17 cellular contexts compared by ENCODE assay signal in the genomic region with DNA sequence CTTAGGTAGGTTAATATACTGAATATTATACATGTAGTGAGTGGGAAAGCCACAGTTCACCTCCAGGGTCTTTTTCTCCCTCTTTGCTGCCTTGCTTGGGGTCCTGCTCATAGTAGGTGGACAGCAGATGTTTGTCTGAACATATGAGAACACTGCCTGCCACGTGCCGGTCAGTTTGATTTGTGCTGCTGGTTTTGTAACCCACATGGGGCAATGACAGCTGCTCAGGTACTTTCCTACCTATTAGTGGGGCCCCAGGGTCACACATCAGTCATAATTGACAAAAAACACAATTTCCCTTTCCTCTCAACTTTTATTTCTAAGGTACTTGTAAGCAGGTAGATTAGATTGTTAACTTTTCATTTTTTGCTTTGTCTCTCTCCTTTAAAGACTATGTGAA. TPM values are rescaled to one million over a fixed set of nuclear protein-coding genes. Genes with fewer than 3 reads are reported as not detected.
DNase-seq lines count a peak whose midpoint lies in the region; ATAC-seq and TF ChIP-seq lines count a peak whose summit lies in the region.
"Had no signal": no experiment of that assay in that cellular context is flagged by ENCODE, and none has a peak within 500 bp of the region (broad histone marks: within the 10 kb centered on the region; RNA-seq: fewer than 3 reads in every experiment).

No MANE protein-coding gene starts in this region.

- no peak overlapping the region for H3K4me3 ChIP-seq in naive thymus-derived CD4-positive, alpha-beta T cell (ENCODE audit: low read length)
- no peak overlapping the region for H3K4me3 ChIP-seq in heart left ventricle

- 86 to 96% (median 92%) methylated on average over 2 of the region's 2 CpGs for WGBS in heart left ventricle, 4 donors

- no peak overlapping the region for H3K4me3 Mint-ChIP-seq in stimulated activated naive CD8-positive, alpha-beta T cell treated with anti-CD3 and anti-CD28 coated beads, Interleukin-15, Interleukin-2, amounts not matched to agents 100 ng/mL and 50 ng/mL, for 24 hours
- no peak overlapping the region for H3K4me3 Mint-ChIP-seq in T-helper 17 cell
- no peak overlapping the region for H3K4me3 Mint-ChIP-seq in naive thymus-derived CD4-positive, alpha-beta T cell

- H3K4me1 Mint-ChIP-seq in stimulated activated naive CD8-positive, alpha-beta T cell treated with anti-CD3 and anti-CD28 coated beads, Interleukin-15, Interleukin-2, amounts not matched to agents 100 ng/mL and 50 ng/mL, for 24 hours (ENCODE audit: low read depth): peaks cover 62% of the 10 kb centered on the region
- H3K4me1 Mint-ChIP-seq in T-helper 17 cell: peaks cover 70% of the 10 kb centered on the region
- peaks cover 35 to 74% (median 54%) of the 10 kb centered on the region in 7 donors for H3K4me1 Mint-ChIP-seq in naive thymus-derived CD4-positive, alpha-beta T cell

- no peak overlapping the region for H3K27ac ChIP-seq in naive thymus-derived CD4-positive, alpha-beta T cell (ENCODE audit: low read depth, low read length)
- H3K27ac ChIP-seq in heart left ventricle: no peak overlapping the region
- H3K27ac ChIP-seq: C4-2B, HL-60 had no signal

- H3K9me3 Mint-ChIP-seq in stimulated activated naive CD8-positive, alpha-beta T cell treated with anti-CD3 and anti-CD28 coated beads, Interleukin-15, Interleukin-2, amounts not matched to agents 100 ng/mL and 50 ng/mL, for 24 hours: no peaks in the 10 kb centered on the region
- H3K9me3 Mint-ChIP-seq in naive thymus-derived CD4-positive, alpha-beta T cell: no peaks in the 10 kb centered on the region

- no peak for DNase-seq in stimulated activated naive CD8-positive, alpha-beta T cell treated with anti-CD3 and anti-CD28 coated beads, Interleukin-15, Interleukin-2, amounts not matched to agents 100 U/mL and 50 U/mL, for 24 hours
- DNase-seq in T-helper 17 cell: no peak
- DNase-seq in naive thymus-derived CD4-positive, alpha-beta T cell: no peak
- DNase-seq in heart left ventricle: no peak
- no peak for DNase-seq in NCI-H146 (lab: John Stamatoyannopoulos, UW)
- DNase-seq: DMS 273 treated with DMSO at 0.1 percent for 48 hours, GF-D8, NCI-H1417, NCI-H2029, NCI-H2171 treated with DMSO at 0.1 percent for 48 hours, NCI-H446 treated with DMSO at 0.1 percent for 48 hours, NCI-H774, RPMI8226 had no signal

- no peak for TF ChIP-seq POLR2A in heart left ventricle (IDR thresholded peaks at IDR 0.05)

- no peaks in the 10 kb centered on the region for H3K9me3 ChIP-seq in T-helper 17 cell (ENCODE audit: control insufficient read depth, low read length, poor library complexity, severe bottlenecking)
- H3K9me3 ChIP-seq in naive thymus-derived CD4-positive, alpha-beta T cell (ENCODE audit: control insufficient read depth in 2 of 3, low read length in 3 of 3): no peaks in the 10 kb centered on the region
- no peaks in the 10 kb centered on the region for H3K9me3 ChIP-seq in heart left ventricle

- peak overlapping the region; percentile 14 for H3K27ac Mint-ChIP-seq in stimulated activated naive CD8-positive, alpha-beta T cell treated with anti-CD3 and anti-CD28 coated beads, Interleukin-15, Interleukin-2, amounts not matched to agents 100 ng/mL and 50 ng/mL, for 24 hours
- H3K27ac Mint-ChIP-seq in T-helper 17 cell: peak overlapping the region; percentile 93
- H3K27ac Mint-ChIP-seq in naive thymus-derived CD4-positive, alpha-beta T cell: peak overlapping the region in 5 of 9 donors; percentile 4 to 80 (median 47)

- no peak for ATAC-seq in stimulated activated naive CD8-positive, alpha-beta T cell treated with anti-CD3 and anti-CD28 coated beads, Interleukin-15, Interleukin-2, amounts not matched to agents 100 U/mL and 50 U/mL, for 24 hours
- ATAC-seq in T-helper 17 cell: no peak
- ATAC-seq in naive thymus-derived CD4-positive, alpha-beta T cell: no peak
- ATAC-seq in heart left ventricle: no peak
- ATAC-seq in HG02588 (IDR thresholded peaks at IDR 0.05; ENCODE audit: unreplicated experiment): no peak

- POLR2A ChIA-PET in naive thymus-derived CD4-positive, alpha-beta T cell (lab: Charles Lee): no interaction called here

- CTCF ChIA-PET in naive thymus-derived CD4-positive, alpha-beta T cell (lab: Charles Lee): interaction anchor here (0.6 kb wide), 1 partner anchor 28 kb away, joined by 3 read pairs; no protein-coding TSS in a partner anchor

- H3K27me3 Mint-ChIP-seq in stimulated activated naive CD8-positive, alpha-beta T cell treated with anti-CD3 and anti-CD28 coated beads, Interleukin-15, Interleukin-2, amounts not matched to agents 100 ng/mL and 50 ng/mL, for 24 hours: no peaks in the 10 kb centered on the region
- no peaks in the 10 kb centered on the region for H3K27me3 Mint-ChIP-seq in T-helper 17 cell
- H3K27me3 Mint-ChIP-seq in naive thymus-derived CD4-positive, alpha-beta T cell: no peaks in the 10 kb centered on the region

- peaks cover 0 to 4% (median 0%) of the 10 kb centered on the region in 3 experiments for H3K36me3 ChIP-seq in naive thymus-derived CD4-positive, alpha-beta T cell (ENCODE audit: control insufficient read depth in 2 of 3, insufficient read depth in 3 of 3, low read length in 3 of 3)
- H3K36me3 ChIP-seq in heart left ventricle: peaks cover 0 to 6% (median 0%) of the 10 kb centered on the region in 9 donors

- no peaks in the 10 kb centered on the region for H3K27me3 ChIP-seq in naive thymus-derived CD4-positive, alpha-beta T cell (ENCODE audit: control insufficient read depth in 2 of 2, insufficient read depth in 2 of 2, low read length in 2 of 2)
- H3K27me3 ChIP-seq in heart left ventricle: no peaks in the 10 kb centered on the region

- intact Hi-C loops in naive thymus-derived CD4-positive, alpha-beta T cell (cut with micrococcal nuclease): no loop called here
- intact Hi-C loops in heart left ventricle (cut with DNase I): no loop called here

- H3K4me1 ChIP-seq in naive thymus-derived CD4-positive, alpha-beta T cell (ENCODE audit: control insufficient read depth in 2 of 2, insufficient read depth in 2 of 2, low read length in 2 of 2): peaks cover 11 to 18% of the 10 kb centered on the region in 2 donors
- H3K4me1 ChIP-seq in heart left ventricle: peaks cover 0 to 49% (median 27%) of the 10 kb centered on the region in 12 donors

- no peak for TF ChIP-seq CTCF in heart left ventricle (IDR thresholded peaks at IDR 0.05)

- peaks cover 22% of the 10 kb centered on the region for H3K36me3 Mint-ChIP-seq in stimulated activated naive CD8-positive, alpha-beta T cell treated with anti-CD3 and anti-CD28 coated beads, Interleukin-15, Interleukin-2, amounts not matched to agents 100 ng/mL and 50 ng/mL, for 24 hours (ENCODE audit: low read depth)
- H3K36me3 Mint-ChIP-seq in T-helper 17 cell (ENCODE audit: low read depth): peaks cover 5% of the 10 kb centered on the region
- H3K36me3 Mint-ChIP-seq in naive thymus-derived CD4-positive, alpha-beta T cell: peaks cover 5 to 14% (median 10%) of the 10 kb centered on the region in 5 donors

RNA-seq across cellular contexts. Expression of gene BMAL1, which starts 43.8 kb away (rescaled TPM):
- 100 to 1,000 TPM; 143 to 144 TPM for total RNA-seq in T-helper 17 cell
- 10 to 100 TPM; 36.1 to 88.3 (median 68.4) TPM for total RNA-seq in naive thymus-derived CD4-positive, alpha-beta T cell
- 10 to 100 TPM; 12.8 to 16.3 TPM for polyA plus RNA-seq in naive thymus-derived CD4-positive, alpha-beta T cell
- 10 to 100 TPM in 5 of 9 donors, 1 to 10 TPM in 4; 5.7 to 18.2 (median 11.7) TPM for total RNA-seq in heart left ventricle
- polyA plus RNA-seq in heart left ventricle: 10 to 100 TPM in 1 of 2 donors, 1 to 10 TPM in 1; 7.4 to 14.7 TPM

Comparison
In these comparisons a context has a peak if more than half of its experiments do, and no peak if none do; other contexts are left out.
1. H3K27ac Mint-ChIP-seq: peak in every context shown above with its lines; median percentile 93 in T-helper 17 cell; 47 in naive thymus-derived CD4-positive, alpha-beta T cell; 14 in stimulated activated naive CD8-positive, alpha-beta T cell treated with anti-CD3 and anti-CD28 coated beads, Interleukin-15, Interleukin-2, amounts not matched to agents 100 ng/mL and 50 ng/mL, for 24 hours.